ENCODE assay signal across 13 cellular contexts in genomic region chr9:94592683-94593082, GRCh38. TPM values are rescaled to one million over a fixed set of nuclear protein-coding genes. Genes with fewer than 3 reads are reported as not detected.
"Had no signal": no experiment of that assay in that cellular context is flagged by ENCODE, and none has a peak within 500 bp of the region (broad histone marks: within the 10 kb centered on the region; RNA-seq: fewer than 3 reads in every experiment).

No MANE protein-coding gene starts in this region.

RNA-seq across cellular contexts. Expression of gene FBP2, which starts 0.9 kb away (rescaled TPM):
- total RNA-seq: naive thymus-derived CD8-positive, alpha-beta T cell; natural killer cell treated with Interleukin-12 subunit alpha and Interleukin-12 subunit beta and Interleukin-15 and Interleukin-18, amount 100 ng/mL, for 72 hours; neural crest cell; omental fat pad; osteocyte; progenitor cell of endocrine pancreas; pulmonary artery endothelial cell; right atrium auricular region; sciatic nerve; suprapubic skin; transverse colon; upper lobe of right lung; uterus had no signal
- polyA plus RNA-seq: naive thymus-derived CD8-positive, alpha-beta T cell had no signal

RNA-seq across cellular contexts. Expression of gene PCAT7, which starts 37.8 kb away (rescaled TPM):
- total RNA-seq: naive thymus-derived CD8-positive, alpha-beta T cell; natural killer cell treated with Interleukin-12 subunit alpha and Interleukin-12 subunit beta and Interleukin-15 and Interleukin-18, amount 100 ng/mL, for 72 hours; omental fat pad; right atrium auricular region; uterus had no signal
- polyA plus RNA-seq: naive thymus-derived CD8-positive, alpha-beta T cell had no signal

RNA-seq across cellular contexts. Expression of gene FBP1, which starts 46.6 kb away (rescaled TPM):
- total RNA-seq: osteocyte had no signal
